ENCODE assay signal across 8 cellular contexts in genomic region chr10:87864497-87865059, GRCh38. TPM values are rescaled to one million over a fixed set of nuclear protein-coding genes. Genes with fewer than 3 reads are reported as not detected.
DNase-seq lines count a peak whose midpoint lies in the region; ATAC-seq and TF ChIP-seq lines count a peak whose summit lies in the region.

No MANE protein-coding gene starts in this region.

- no peak for TF ChIP-seq EP300 in neural cell (conservative IDR thresholded peaks at IDR 0.05; ENCODE audit: poor library complexity, severe bottlenecking)

- peaks cover 31% of the 10 kb centered on the region for H4K20me1 ChIP-seq in neural cell (ENCODE audit: insufficient read depth)

- H3K9me3 ChIP-seq in effector memory CD4-positive, alpha-beta T cell (ENCODE audit: control insufficient read depth, low read length), result no peaks in the 10 kb centered on the region
- H3K9me3 ChIP-seq in neural cell (ENCODE audit: low read length), result no peaks in the 10 kb centered on the region

- TF ChIP-seq RAD21 in neural cell (conservative IDR thresholded peaks at IDR 0.05), result peak; percentile 23

- H3K9ac ChIP-seq in neural cell (ENCODE audit: low read length), result peak overlapping the region; percentile 98

- ATAC-seq in HG03045 (IDR thresholded peaks at IDR 0.05; ENCODE audit: unreplicated experiment), result no peak

- peaks cover 53% of the 10 kb centered on the region for H3K79me2 ChIP-seq in neural cell (replicated peaks; ENCODE audit: insufficient read depth, low read length)

- H3F3A ChIP-seq in neural cell (ENCODE audit: insufficient read depth, low read length, poor library complexity, severe bottlenecking), result peaks cover 10% of the 10 kb centered on the region

- no peaks in the 10 kb centered on the region for H3K27me3 ChIP-seq in effector memory CD4-positive, alpha-beta T cell (replicated peaks; ENCODE audit: control insufficient read depth, insufficient read depth, low read length, poor library complexity, severe bottlenecking)
- no peaks in the 10 kb centered on the region for H3K27me3 ChIP-seq in neural cell (ENCODE audit: insufficient read depth, low read depth, low read length)

- H3K4me2 ChIP-seq in neural cell (ENCODE audit: low read length), result peak overlapping the region; percentile 81

- H3K4me3 ChIP-seq in effector memory CD4-positive, alpha-beta T cell (ENCODE audit: insufficient read depth, low read depth, low read length, poor library complexity, severe bottlenecking), result peak overlapping the region; percentile 92
- peak overlapping the region; percentile 80 for H3K4me3 ChIP-seq in neural cell (ENCODE audit: low read length)

- H3K9me2 ChIP-seq in neural cell (ENCODE audit: insufficient read depth, low read length), result no peaks in the 10 kb centered on the region

- peak; percentile 34 to 76 (median 71) for DNase-seq in NCI-H1417 (lab: John Stamatoyannopoulos, UW)
- no peak for DNase-seq in NCI-H1417 treated with DMSO at 0.1 percent for 48 hours (lab: John Stamatoyannopoulos, UW)
- DNase-seq in effector memory CD4-positive, alpha-beta T cell, result no peak
- DNase-seq in EL, result no peak
- DNase-seq in GM10248 (ENCODE audit: extremely low spot score), result no peak

- H2AFZ ChIP-seq in neural cell (ENCODE audit: low read depth, low read length), result no peak overlapping the region

- no peaks in the 10 kb centered on the region for H3K36me3 ChIP-seq in effector memory CD4-positive, alpha-beta T cell (ENCODE audit: control insufficient read depth, insufficient read depth, low read length)
- H3K36me3 ChIP-seq in neural cell (ENCODE audit: insufficient read depth, low read length), result no peaks in the 10 kb centered on the region

- peak overlapping the region; percentile 49 for H3K27ac ChIP-seq in effector memory CD4-positive, alpha-beta T cell (ENCODE audit: insufficient read depth, low read length, poor library complexity, severe bottlenecking)
- H3K27ac ChIP-seq in neural cell (ENCODE audit: low read length), result peak overlapping the region; percentile 99

- CTCF ChIA-PET in GM10248 (lab: Yijun Ruan, JAX), result interaction anchor here (1.0 to 3.3 kb wide), 4 partner anchors 10 to 525 kb away, joined by 3 to 10 read pairs (median 4); no protein-coding TSS in a partner anchor

- peaks cover 6% of the 10 kb centered on the region for H3K4me1 ChIP-seq in effector memory CD4-positive, alpha-beta T cell (ENCODE audit: control insufficient read depth, insufficient read depth, low read length, poor library complexity, severe bottlenecking)

- POLR2A ChIA-PET in GM10248 (lab: Yijun Ruan, JAX), result interaction anchor here (1.3 kb wide), 1 partner anchor 201 kb away, joined by 3 read pairs; no protein-coding TSS in a partner anchor

- TF ChIP-seq CTCF in neural cell (IDR thresholded peaks at IDR 0.05; ENCODE audit: poor library complexity, severe bottlenecking), result no peak
- TF ChIP-seq CTCF in GM10248 (IDR thresholded peaks at IDR 0.05; ENCODE audit: control extremely low read depth, extremely low read depth, low read depth, missing control alignments), result no peak

TF ChIP-seq in PFSK-1, 5 proteins besides CTCF, POLR2A, EP300 and RAD21:
- TF ChIP-seq FOXP2 (optimal IDR thresholded peaks at IDR 0.05; ENCODE audit: borderline replicate concordance, extremely low read depth, extremely low read length, insufficient read depth) (no peak), SIN3A (IDR thresholded peaks at IDR 0.05; ENCODE audit: borderline replicate concordance, insufficient read depth, low read length) (peak; percentile 30; the same call in 1 of the 2 replicates)

TF ChIP-seq in neural cell, 6 proteins besides CTCF, POLR2A, EP300 and RAD21:
- TF ChIP-seq EZH2 (IDR thresholded peaks at IDR 0.05; ENCODE audit: borderline replicate concordance, insufficient read depth, low read length, poor library complexity, severe bottlenecking) (no peak), REST (IDR thresholded peaks at IDR 0.05; ENCODE audit: borderline replicate concordance) (no peak), SMC3 (conservative IDR thresholded peaks at IDR 0.05; ENCODE audit: poor library complexity) (peak; percentile 12), TAF1 (IDR thresholded peaks at IDR 0.05; ENCODE audit: low read depth) (no peak), MXI1 (conservative IDR thresholded peaks at IDR 0.05; ENCODE audit: poor library complexity, severe bottlenecking) (no peak)

RNA-seq across cellular contexts. Expression of gene PTEN, which starts 1.2 kb away (rescaled TPM):
- 19.7 TPM for polyA plus RNA-seq in PFSK-1 (2012; ENCODE audit: insufficient read length, low read depth)
- polyA plus RNA-seq in neural cell, result 47.3 and 50.4 TPM in 2 replicates
- polyA minus RNA-seq in neural cell, result 218 and 240 TPM in 2 replicates

RNA-seq across cellular contexts. Expression of gene KLLN, which starts 1.2 kb away (rescaled TPM):
- polyA plus RNA-seq in PFSK-1 (2012; ENCODE audit: insufficient read length, low read depth), result not detected
- polyA plus RNA-seq in neural cell, result 0.30 and 0.77 TPM in 2 replicates
- polyA minus RNA-seq in neural cell, result 2.8 and 2.9 TPM in 2 replicates

RNA-seq across cellular contexts. Expression of gene ATAD1, which starts 46.6 kb away (rescaled TPM):
- 13.2 TPM for polyA plus RNA-seq in PFSK-1 (2012; ENCODE audit: insufficient read length, low read depth)
- 136 and 165 TPM in 2 replicates for polyA plus RNA-seq in neural cell
- 165 and 188 TPM in 2 replicates for polyA minus RNA-seq in neural cell

Comparison
In these comparisons a context has a peak if more than half of its experiments do, and no peak if none do; other contexts are left out.
1. DNase-seq: peak in NCI-H1417 (3 of 3); none in NCI-H1417 treated with DMSO at 0.1 percent for 48 hours (single experiment), effector memory CD4-positive, alpha-beta T cell (0 of 3), EL (single experiment) and GM10248 (single experiment).